In genomic region chr3:162973518-162973917, GRCh38 we compare ENCODE assay signal across 23 cellular contexts.
"Had no signal": no experiment of that assay in that cellular context is flagged by ENCODE, and none has a peak within 500 bp of the region (broad histone marks: within the 10 kb centered on the region; RNA-seq: fewer than 3 reads in every experiment).

No MANE protein-coding gene starts in this region.

- ATAC-seq: activated CD4-positive, CD25-positive, alpha-beta regulatory T cell treated with anti-CD3 and anti-CD28 coated beads, Interleukin-2, amount 50 U/mL, for 24 hours; activated CD8-positive, alpha-beta memory T cell treated with anti-CD3 and anti-CD28 coated beads, Interleukin-2, amount 10 ng/mL, durations not matched to agents 7 days and 5 days; activated CD8-positive, alpha-beta T cell treated with anti-CD3 and anti-CD28 coated beads for 36 hours; esophagus mucosa; gastrocnemius medialis; naive thymus-derived CD4-positive, alpha-beta T cell had no signal

- H3K36me3 ChIP-seq: gastrocnemius medialis, left ventricle myocardium inferior, vagina had no signal

- H3K4me1 ChIP-seq: gastrocnemius medialis, left ventricle myocardium inferior, testis, vagina had no signal

- H3K27ac ChIP-seq: gastrocnemius medialis, left ventricle myocardium inferior, testis, vagina, VCaP had no signal

- DNase-seq: activated CD4-positive, alpha-beta T cell treated with anti-CD3 and anti-CD28 coated beads, Interleukin-2, amount 10 ng/mL, durations not matched to agents 7 days and 5 days; activated CD8-positive, alpha-beta memory T cell treated with anti-CD3 and anti-CD28 coated beads, Interleukin-2, amount 10 ng/mL, durations not matched to agents 7 days and 5 days; activated CD8-positive, alpha-beta T cell treated with anti-CD3 and anti-CD28 coated beads for 36 hours; activated gamma-delta T cell; aorta; caudate nucleus; dermis blood vessel endothelial cell; effector memory CD4-positive, alpha-beta T cell; gastrocnemius medialis; head of caudate nucleus; hypothalamus; left ventricle myocardium inferior; naive thymus-derived CD4-positive, alpha-beta T cell; retina; stimulated activated CD4-positive, alpha-beta T cell treated with anti-CD3 and anti-CD28 coated beads, Interleukin-2, amount 100 ng/mL, for 48 hours; stimulated activated CD8-positive, alpha-beta memory T cell treated with anti-CD3 and anti-CD28 coated beads, Interleukin-4, amount 100 ng/mL, for 48 hours; stimulated activated naive CD4-positive, alpha-beta T cell; testis; trophoblast cell had no signal

- H3K27me3 ChIP-seq: gastrocnemius medialis, testis, vagina had no signal

- H3K4me3 ChIP-seq: gastrocnemius medialis, left ventricle myocardium inferior, testis, vagina had no signal

- H3K9me3 ChIP-seq: gastrocnemius medialis, left ventricle myocardium inferior, testis, vagina had no signal
